ENCODE assay signal across 8 cellular contexts in genomic region chr17:3796110-3796821, GRCh38. TPM values are rescaled to one million over a fixed set of nuclear protein-coding genes. Genes with fewer than 3 reads are reported as not detected.
A peak's percentile ranks its signal among the peaks of the same experiment; 100 is the strongest.
DNase-seq lines count a peak whose midpoint lies in the region; ATAC-seq, FAIRE-seq and TF ChIP-seq lines count a peak whose summit lies in the region.

No MANE protein-coding gene starts in this region.

- H3K4me3 ChIP-seq in A549 = no peak overlapping the region

- intact Hi-C loops in MCF 10A (cut with micrococcal nuclease) = no loop called here

- H3K4me1 ChIP-seq in A549 = peaks cover 39% of the 10 kb centered on the region

- H3K4me3 Mint-ChIP-seq in MCF 10A (ENCODE audit: unreplicated experiment) = no peak overlapping the region

- H3K36me3 Mint-ChIP-seq in activated naive CD4-positive, alpha-beta T cell treated with anti-CD3 and anti-CD28 coated beads, Interleukin-2, amount 50 U/mL, for 72 hours = no peaks in the 10 kb centered on the region
- no peaks in the 10 kb centered on the region for H3K36me3 Mint-ChIP-seq in MCF 10A (ENCODE audit: insufficient read depth, unreplicated experiment)

- no peak for DNase-seq in A549 (ENCODE audit: low read depth in 1 of 2, low spot score in 1 of 2)
- DNase-seq in NK-92 (lab: John Stamatoyannopoulos, UW; ENCODE audit: unreplicated experiment) = peak; percentile 24
- peak; percentile 65 to 67 for DNase-seq in activated naive CD4-positive, alpha-beta T cell treated with anti-CD3 and anti-CD28 coated beads, Interleukin-2, amount 50 U/mL, for 72 hours (ENCODE audit: low spot score in 2 of 2)
- peak; percentile 80 for DNase-seq in stimulated activated CD8-positive, alpha-beta memory T cell treated with anti-CD3 and anti-CD28 coated beads, Interleukin-12 subunit alpha, Interleukin-12 subunit beta, amount 100 ng/mL, for 24 hours (ENCODE audit: extremely low read depth)
- DNase-seq in MCF 10A (ENCODE audit: unreplicated experiment) = no peak
- DNase-seq in medulla oblongata (ENCODE audit: extremely low spot score) = no peak
- no peak for DNase-seq in NCI-H774 (lab: John Stamatoyannopoulos, UW)

- FAIRE-seq in A549 (lab: Jason Lieb, UNC) = no peak

- no peaks in the 10 kb centered on the region for H3K9me3 Mint-ChIP-seq in activated naive CD4-positive, alpha-beta T cell treated with anti-CD3 and anti-CD28 coated beads, Interleukin-2, amount 50 U/mL, for 72 hours
- H3K9me3 Mint-ChIP-seq in MCF 10A (ENCODE audit: unreplicated experiment) = no peaks in the 10 kb centered on the region

- 74% methylated on average over 14 of the region's 17 CpGs for WGBS in A549 (ENCODE audit: missing lambda C conversion rate)

- peak overlapping the region; percentile 29 to 84; a peak in 3 of 6 replicates for H3K27ac ChIP-seq in A549

- TF ChIP-seq POLR2A in A549 (IDR thresholded peaks at IDR 0.05; ENCODE audit: low read length) = no peak

- POLR2A ChIA-PET in A549 (lab: Yijun Ruan, JAX) = no interaction called here
- POLR2A ChIA-PET in MCF 10A (lab: Yijun Ruan, JAX) = interaction anchor here (0.6 kb wide), 1 partner anchor 1032 kb away, joined by 3 read pairs; no protein-coding TSS in a partner anchor

- H3K27ac Mint-ChIP-seq in activated naive CD4-positive, alpha-beta T cell treated with anti-CD3 and anti-CD28 coated beads, Interleukin-2, amount 50 U/mL, for 72 hours = peak overlapping the region in 1 of 2 donors; percentile 31
- no peak overlapping the region for H3K27ac Mint-ChIP-seq in MCF 10A (ENCODE audit: low read depth, unreplicated experiment)

- TF ChIP-seq RAD21 in A549 (conservative IDR thresholded peaks at IDR 0.05 in 1 of 2, IDR thresholded peaks at IDR 0.05 in 1 of 2) = no peak

- no peaks in the 10 kb centered on the region for H3K9me3 ChIP-seq in A549

- CTCF ChIA-PET in A549 (lab: Yijun Ruan, JAX) = interaction anchor here (0.7 to 9.9 kb wide), 7 partner anchors 10 to 117 kb away, joined by 3 to 104 read pairs (median 4); no protein-coding TSS in a partner anchor
- CTCF ChIA-PET in MCF 10A (lab: Yijun Ruan, JAX) = interaction anchor here (1.2 to 1.3 kb wide), 2 partner anchors 58 to 59 kb away, joined by 3 to 4 read pairs; no protein-coding TSS in a partner anchor

- TF ChIP-seq CTCF in A549 (IDR thresholded peaks at IDR 0.05) = no peak
- no peak for TF ChIP-seq CTCF in MCF 10A (IDR thresholded peaks at IDR 0.05; ENCODE audit: unreplicated experiment)

- H3K27me3 Mint-ChIP-seq in MCF 10A (ENCODE audit: insufficient read depth, unreplicated experiment) = no peaks in the 10 kb centered on the region

- ATAC-seq in A549 (no peak), GM21381 (IDR thresholded peaks at IDR 0.05; ENCODE audit: unreplicated experiment) (peak; percentile 71)
- peak; percentile 75 to 85 for ATAC-seq in activated naive CD4-positive, alpha-beta T cell treated with anti-CD3 and anti-CD28 coated beads, Interleukin-2, amount 50 U/mL, for 72 hours

- no peak overlapping the region for H3K4me2 ChIP-seq in A549

- H3K4me1 Mint-ChIP-seq in MCF 10A (ENCODE audit: insufficient read depth, unreplicated experiment) = peaks cover 6% of the 10 kb centered on the region

- TF ChIP-seq EP300 in A549 (IDR thresholded peaks at IDR 0.05) = no peak

- no TSS peak for BruUV-seq in MCF 10A (replicated peaks; lab: Mats Ljungman, UMichigan)

TF ChIP-seq in A549, 52 proteins besides CTCF, POLR2A, EP300 and RAD21:
- TF ChIP-seq CHD2 (IDR thresholded peaks at IDR 0.05; ENCODE audit: low read length, partially characterized antibody) (no peak), PBX3 (IDR thresholded peaks at IDR 0.05) (no peak), CHD4 (IDR thresholded peaks at IDR 0.05; ENCODE audit: borderline replicate concordance) (no peak), HOXB5 (CRISPR knock-in tag; IDR thresholded peaks at IDR 0.05) (no peak), ZSCAN20 (CRISPR knock-in tag; IDR thresholded peaks at IDR 0.05) (no peak), RFX5 (IDR thresholded peaks at IDR 0.05) (no peak), POLR2AphosphoS2 (conservative IDR thresholded peaks at IDR 0.05; ENCODE audit: low read length) (no peak), MAZ (IDR thresholded peaks at IDR 0.05; ENCODE audit: borderline replicate concordance, low read depth, low read length) (no peak), MAX (IDR thresholded peaks at IDR 0.05) (no peak)

RNA-seq across cellular contexts. Expression of gene ITGAE, which starts 4.7 kb away (rescaled TPM):
- polyA plus RNA-seq in A549 (2011; rRNA removed) (154 and 165 TPM in 2 replicates), A549 (2017; fragmentation: RNase III; extraction: RNeasy Plus Mini Kit Qiagen cat#74134 plus additional on column Dnase treatment) (151 to 158 TPM (median 156 TPM) in 3 replicates)
- 89.1 and 107 TPM in 2 replicates for polyA plus RNA-seq in A549 (2012; cell fraction: cytosol; rRNA removed)
- polyA plus RNA-seq in A549 (2012; cell fraction: nucleus; rRNA removed) = 30.4 and 35.7 TPM in 2 replicates
- polyA minus RNA-seq in A549 (2011; rRNA and poly(A)+ RNA removed) = 13.0 and 13.7 TPM in 2 replicates
- total RNA-seq in activated naive CD4-positive, alpha-beta T cell treated with anti-CD3 and anti-CD28 coated beads, Interleukin-2, amount 50 U/mL, for 72 hours = 10 to 100 TPM; 36.7 to 48.0 TPM
- total RNA-seq in MCF 10A (2022) = 23.8 and 26.6 TPM in 2 replicates

RNA-seq across cellular contexts. Expression of gene NCBP3, which starts 49.8 kb away (rescaled TPM):
- 27.7 and 32.7 TPM in 2 replicates for polyA plus RNA-seq in A549 (2011; rRNA removed)
- polyA plus RNA-seq in A549 (2012; cell fraction: cytosol; rRNA removed) = 10.2 and 14.4 TPM in 2 replicates
- 10.1 and 19.4 TPM in 2 replicates for polyA plus RNA-seq in A549 (2012; cell fraction: nucleus; rRNA removed)
- 36.2 to 37.0 TPM (median 36.6 TPM) in 3 replicates for polyA plus RNA-seq in A549 (2017; fragmentation: RNase III; extraction: RNeasy Plus Mini Kit Qiagen cat#74134 plus additional on column Dnase treatment)
- polyA minus RNA-seq in A549 (2011; rRNA and poly(A)+ RNA removed) = 14.9 and 17.6 TPM in 2 replicates
- total RNA-seq in activated naive CD4-positive, alpha-beta T cell treated with anti-CD3 and anti-CD28 coated beads, Interleukin-2, amount 50 U/mL, for 72 hours = 10 to 100 TPM; 35.4 to 44.4 TPM
- 47.1 and 52.5 TPM in 2 replicates for total RNA-seq in MCF 10A (2022)

Comparison
In these comparisons a context has a peak if more than half of its experiments do, and no peak if none do; other contexts are left out.
1. ATAC-seq: peak in GM21381 (single experiment) and activated naive CD4-positive, alpha-beta T cell treated with anti-CD3 and anti-CD28 coated beads, Interleukin-2, amount 50 U/mL, for 72 hours (2 of 2); none in A549 (0 of 2).
2. DNase-seq: peak in NK-92 (single experiment), activated naive CD4-positive, alpha-beta T cell treated with anti-CD3 and anti-CD28 coated beads, Interleukin-2, amount 50 U/mL, for 72 hours (2 of 2) and stimulated activated CD8-positive, alpha-beta memory T cell treated with anti-CD3 and anti-CD28 coated beads, Interleukin-12 subunit alpha, Interleukin-12 subunit beta, amount 100 ng/mL, for 24 hours (single experiment); none in A549 (0 of 2), MCF 10A (single experiment), medulla oblongata (single experiment) and NCI-H774 (single experiment).